20 cellular contexts compared by ENCODE assay signal in the genomic region with DNA sequence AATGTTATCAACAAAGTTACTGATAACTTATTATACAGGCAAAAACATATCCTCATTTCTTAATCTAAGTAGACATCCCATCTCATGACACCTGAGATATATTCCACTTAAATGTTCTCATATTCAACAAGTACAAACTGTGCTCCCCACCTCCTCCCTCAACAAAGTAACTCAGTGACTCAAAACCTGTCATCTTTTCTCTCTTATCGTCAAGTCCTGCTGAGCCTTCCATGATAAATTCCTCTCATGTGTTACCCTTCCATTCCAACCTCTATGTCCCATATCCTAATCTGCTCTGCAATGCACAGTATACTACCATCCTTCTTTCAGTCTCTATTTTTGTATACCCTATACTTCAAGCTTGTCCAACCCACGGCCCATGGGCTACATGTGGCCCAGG. TPM values are rescaled to one million over a fixed set of nuclear protein-coding genes. Genes with fewer than 3 reads are reported as not detected.
DNase-seq lines count a peak whose midpoint lies in the region; ATAC-seq and TF ChIP-seq lines count a peak whose summit lies in the region.
"Had no signal": no experiment of that assay in that cellular context is flagged by ENCODE, and none has a peak within 500 bp of the region (broad histone marks: within the 10 kb centered on the region; RNA-seq: fewer than 3 reads in every experiment).

No MANE protein-coding gene starts in this region.

- peaks cover 27% of the 10 kb centered on the region for H3K79me2 ChIP-seq in GM23338 (replicated peaks; ENCODE audit: insufficient read depth)

- no peak overlapping the region for H3K27ac ChIP-seq in breast epithelium
- H3K27ac ChIP-seq in GM23338 (ENCODE audit: low read depth) = no peak overlapping the region
- H3K27ac ChIP-seq: BLaER1 treated with 17β-estradiol and CSF1 and Interleukin-3, amounts not matched to agents 10 nM and 100 nM; PC-9 had no signal

- H3K27me3 ChIP-seq in breast epithelium = no peaks in the 10 kb centered on the region
- no peaks in the 10 kb centered on the region for H3K27me3 ChIP-seq in GM23338 (ENCODE audit: insufficient read depth)
- H3K27me3 ChIP-seq: BLaER1 treated with 17β-estradiol and CSF1 and Interleukin-3, amounts not matched to agents 10 nM and 100 nM had no signal

- H3K4me3 ChIP-seq in breast epithelium (no peak overlapping the region), GM23338 (no peak overlapping the region)
- H3K4me3 ChIP-seq: BLaER1 treated with 17β-estradiol and CSF1 and Interleukin-3, amounts not matched to agents 10 nM and 100 nM; PC-9 had no signal

- TF ChIP-seq POLR2A in breast epithelium (IDR thresholded peaks at IDR 0.05) = no peak

- CTCF ChIA-PET in MCF 10A (lab: Yijun Ruan, JAX) = interaction anchor here (2.1 kb wide), 1 partner anchor 121 kb away, joined by 7 read pairs; no protein-coding TSS in a partner anchor

- POLR2A ChIA-PET in MCF 10A (lab: Yijun Ruan, JAX) = interaction anchor here (0.9 to 13.7 kb wide), 6 partner anchors 10 to 38 kb away, joined by 3 to 650 read pairs (median 5); no protein-coding TSS in a partner anchor

- no TSS peak for BruUV-seq in MCF 10A (replicated peaks; lab: Mats Ljungman, UMichigan)

- no peak overlapping the region for H2AFZ ChIP-seq in GM23338
- H2AFZ ChIP-seq: PC-9 had no signal

- DNase-seq in MCF 10A (ENCODE audit: unreplicated experiment) (no peak), breast epithelium (ENCODE audit: low spot score in 2 of 2) (no peak), GM23338 (ENCODE audit: low spot score) (no peak), NCI-H446 (lab: John Stamatoyannopoulos, UW) (no peak)
- no peak for DNase-seq in central memory CD8-positive, alpha-beta T cell (ENCODE audit: low spot score in 2 of 2)
- DNase-seq in stimulated activated effector memory CD8-positive, alpha-beta T cell treated with anti-CD3 and anti-CD28 coated beads, Interleukin-12 subunit alpha, Interleukin-12 subunit beta, amount 100 ng/mL, for 72 hours (ENCODE audit: low spot score in 2 of 2) = no peak
- DNase-seq: CD8-positive, alpha-beta memory T cell; MM.1S; NCI-H1048; NCI-H1436; NCI-H187 treated with DMSO at 0.1 percent for 48 hours; NCI-H2107; NCI-H510A treated with DMSO at 0.1 percent for 48 hours; NCI-H748 treated with DMSO at 0.1 percent for 48 hours; PC-9; RPMI8226; SIG-M5; SK-N-SH had no signal

- no peaks in the 10 kb centered on the region for H3K9me3 ChIP-seq in breast epithelium
- H3K9me3 ChIP-seq: BLaER1 treated with 17β-estradiol and CSF1 and Interleukin-3, amounts not matched to agents 10 nM and 100 nM; SK-N-SH had no signal

- H3K36me3 Mint-ChIP-seq in MCF 10A (ENCODE audit: insufficient read depth, unreplicated experiment) = peaks cover 99% of the 10 kb centered on the region
- peaks cover 10% of the 10 kb centered on the region; the same call in 2 of the 3 replicates for H3K36me3 Mint-ChIP-seq in GM23338 (ENCODE audit: low read depth)
- peaks cover 33% of the 10 kb centered on the region for H3K36me3 Mint-ChIP-seq in central memory CD8-positive, alpha-beta T cell (ENCODE audit: insufficient read depth)
- H3K36me3 Mint-ChIP-seq in stimulated activated effector memory CD8-positive, alpha-beta T cell treated with anti-CD3 and anti-CD28 coated beads, Interleukin-12 subunit alpha, Interleukin-12 subunit beta, amount 100 ng/mL, for 72 hours = peaks cover 100% of the 10 kb centered on the region

- peaks cover 4% of the 10 kb centered on the region for H3K36me3 ChIP-seq in breast epithelium
- H3K36me3 ChIP-seq in GM23338 (ENCODE audit: insufficient read depth) = peaks cover 3% of the 10 kb centered on the region; the same call in 1 of the 2 replicates

- no peaks in the 10 kb centered on the region for H3K9me2 ChIP-seq in GM23338 (ENCODE audit: insufficient read depth)
- H3K9me2 ChIP-seq: SK-N-SH had no signal

- H4K20me1 ChIP-seq in GM23338 (replicated peaks; ENCODE audit: insufficient read depth) = peaks cover 8% of the 10 kb centered on the region; the same call in 1 of the 2 replicates

- H3K27me3 Mint-ChIP-seq in MCF 10A (ENCODE audit: insufficient read depth, unreplicated experiment) (no peaks in the 10 kb centered on the region), GM23338 (ENCODE audit: insufficient read depth, low read depth, poor library complexity) (no peaks in the 10 kb centered on the region)
- no peaks in the 10 kb centered on the region for H3K27me3 Mint-ChIP-seq in central memory CD8-positive, alpha-beta T cell
- H3K27me3 Mint-ChIP-seq: CD8-positive, alpha-beta memory T cell had no signal

- no peak for TF ChIP-seq CTCF in MCF 10A (IDR thresholded peaks at IDR 0.05; ENCODE audit: unreplicated experiment)
- no peak for TF ChIP-seq CTCF in breast epithelium (IDR thresholded peaks at IDR 0.05)
- TF ChIP-seq CTCF in GM23338 (conservative IDR thresholded peaks at IDR 0.05; ENCODE audit: low read depth in 2 of 2) = no peak

- H3K27ac Mint-ChIP-seq in MCF 10A (ENCODE audit: low read depth, unreplicated experiment) (peak overlapping the region; percentile 10), GM23338 (0 out of 2 replicates have a peak overlapping the region, but pooled peaks have one; percentile 29)
- H3K27ac Mint-ChIP-seq in central memory CD8-positive, alpha-beta T cell (ENCODE audit: low read depth) = peak overlapping the region; percentile 16
- H3K27ac Mint-ChIP-seq in stimulated activated effector memory CD8-positive, alpha-beta T cell treated with anti-CD3 and anti-CD28 coated beads, Interleukin-12 subunit alpha, Interleukin-12 subunit beta, amount 100 ng/mL, for 72 hours = peak overlapping the region; percentile 9

- H3K4me2 ChIP-seq in GM23338 = no peak overlapping the region
- H3K4me2 ChIP-seq: BLaER1 treated with 17β-estradiol and CSF1 and Interleukin-3, amounts not matched to agents 10 nM and 100 nM; PC-9; SK-N-SH had no signal

- no peaks in the 10 kb centered on the region for H3F3A ChIP-seq in GM23338 (replicated peaks; ENCODE audit: low read depth)

- intact Hi-C loops in MCF 10A (cut with micrococcal nuclease) = no loop called here
- intact Hi-C loops in breast epithelium (cut with DNase I; ENCODE audit: low total_unique reads) = no loop called here

- H3K4me3 Mint-ChIP-seq in MCF 10A (ENCODE audit: unreplicated experiment) (no peak overlapping the region), GM23338 (no peak overlapping the region)
- H3K4me3 Mint-ChIP-seq in central memory CD8-positive, alpha-beta T cell = no peak overlapping the region
- no peak overlapping the region for H3K4me3 Mint-ChIP-seq in stimulated activated effector memory CD8-positive, alpha-beta T cell treated with anti-CD3 and anti-CD28 coated beads, Interleukin-12 subunit alpha, Interleukin-12 subunit beta, amount 100 ng/mL, for 72 hours
- H3K4me3 Mint-ChIP-seq: CD8-positive, alpha-beta memory T cell had no signal

- ATAC-seq in GM23338 = no peak
- ATAC-seq in central memory CD8-positive, alpha-beta T cell (replicated peaks; ENCODE audit: extremely low read depth, poor library complexity, severe bottlenecking) = no peak
- ATAC-seq in stimulated activated effector memory CD8-positive, alpha-beta T cell treated with anti-CD3 and anti-CD28 coated beads, Interleukin-12 subunit alpha, Interleukin-12 subunit beta, amount 100 ng/mL, for 72 hours = no peak
- no peak for ATAC-seq in HG03095 (IDR thresholded peaks at IDR 0.05; ENCODE audit: unreplicated experiment)

- H3K4me1 ChIP-seq in breast epithelium (no peaks in the 10 kb centered on the region), GM23338 (ENCODE audit: insufficient read depth) (no peaks in the 10 kb centered on the region)

- peaks cover 48% of the 10 kb centered on the region for H3K4me1 Mint-ChIP-seq in MCF 10A (ENCODE audit: insufficient read depth, unreplicated experiment)
- peaks cover 4% of the 10 kb centered on the region; the same call in 1 of the 3 replicates for H3K4me1 Mint-ChIP-seq in GM23338
- H3K4me1 Mint-ChIP-seq in central memory CD8-positive, alpha-beta T cell = peaks cover 58% of the 10 kb centered on the region
- peaks cover 58% of the 10 kb centered on the region for H3K4me1 Mint-ChIP-seq in stimulated activated effector memory CD8-positive, alpha-beta T cell treated with anti-CD3 and anti-CD28 coated beads, Interleukin-12 subunit alpha, Interleukin-12 subunit beta, amount 100 ng/mL, for 72 hours

- H3K9me3 Mint-ChIP-seq in MCF 10A (ENCODE audit: unreplicated experiment) (no peaks in the 10 kb centered on the region), GM23338 (no peaks in the 10 kb centered on the region)
- H3K9me3 Mint-ChIP-seq in central memory CD8-positive, alpha-beta T cell = no peaks in the 10 kb centered on the region
- H3K9me3 Mint-ChIP-seq in stimulated activated effector memory CD8-positive, alpha-beta T cell treated with anti-CD3 and anti-CD28 coated beads, Interleukin-12 subunit alpha, Interleukin-12 subunit beta, amount 100 ng/mL, for 72 hours = no peaks in the 10 kb centered on the region
- H3K9me3 Mint-ChIP-seq: CD8-positive, alpha-beta memory T cell had no signal

TF ChIP-seq in GM23338, 12 proteins besides CTCF, POLR2A, EP300 and RAD21 (continues in another document):
- TF ChIP-seq CREB1 (CRISPR knock-in tag; IDR thresholded peaks at IDR 0.05; ENCODE audit: low read depth) = no peak
- TF ChIP-seq JUNB (IDR thresholded peaks at IDR 0.05; ENCODE audit: unreplicated experiment) = no peak
- no peak for TF ChIP-seq REST (IDR thresholded peaks at IDR 0.05; ENCODE audit: unreplicated experiment)

RNA-seq across cellular contexts. Expression of gene RNF145, which starts 13.6 kb away (rescaled TPM):
- 122 and 157 TPM in 2 replicates for total RNA-seq in MCF 10A (2022)
- 10 to 100 TPM; 40.5 to 68.2 (median 41.3) TPM for total RNA-seq in breast epithelium
- 37.1 and 43.5 TPM in 2 replicates for total RNA-seq in GM23338 (2014; rRNA removed; shearing (Covaris generic))
- polyA plus RNA-seq in GM23338 (2016; fragmentation: Nextera tagmentation; extraction: Ambion mirVana) = 15.6 and 16.4 TPM in 2 replicates
